ENCODE assay signal across 8 cellular contexts in the genomic region with DNA sequence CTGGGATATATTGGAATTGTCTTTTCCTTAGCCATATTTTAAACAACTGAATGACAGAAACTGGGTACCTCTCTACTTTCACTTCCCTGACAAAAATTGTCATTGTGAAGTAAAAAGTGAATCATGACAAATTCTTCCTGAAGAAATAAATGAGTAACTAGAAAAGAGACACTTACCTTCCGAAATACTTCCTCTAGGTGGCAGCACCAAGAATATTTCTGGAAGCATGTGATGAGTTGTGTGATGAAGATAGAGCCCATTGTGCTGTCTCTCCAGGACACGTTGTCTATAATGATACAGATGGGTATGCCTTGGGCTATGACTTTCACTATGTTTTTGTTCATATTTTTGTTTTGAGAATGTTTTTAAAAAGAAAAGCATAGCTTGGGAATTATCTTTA. TPM values are rescaled to one million over a fixed set of nuclear protein-coding genes. Genes with fewer than 3 reads are reported as not detected.
DNase-seq lines count a peak whose midpoint lies in the region; ATAC-seq and TF ChIP-seq lines count a peak whose summit lies in the region.

No MANE protein-coding gene starts in this region.

- H4K20me1 ChIP-seq in HCT116 (ENCODE audit: insufficient read depth) (no peaks in the 10 kb centered on the region), hepatocyte (ENCODE audit: insufficient read depth, poor library complexity, severe bottlenecking) (no peaks in the 10 kb centered on the region)

- no peak for TF ChIP-seq POLR2A in HCT116 (IDR thresholded peaks at IDR 0.05; ENCODE audit: borderline replicate concordance, extremely low read depth, insufficient read depth, insufficient read length)

- H3K27ac Mint-ChIP-seq in WTC11 (no peak overlapping the region), type B pancreatic cell (no peak overlapping the region)

- TF ChIP-seq CTCF in HCT116 (IDR thresholded peaks at IDR 0.05 in 2 of 3, conservative IDR thresholded peaks at IDR 0.05 in 1 of 3; ENCODE audit: borderline replicate concordance in 1 of 3, insufficient read depth in 1 of 3, low read depth in 2 of 3, low read length in 2 of 3) = peak; percentile 21 to 65 (median 47); a peak in 4 of 6 replicates
- TF ChIP-seq CTCF in LNCaP clone FGC (IDR thresholded peaks at IDR 0.05; ENCODE audit: control insufficient read depth, extremely low read depth, insufficient read depth) = peak; percentile 53
- peak; percentile 31 for TF ChIP-seq CTCF in WTC11 (IDR thresholded peaks at IDR 0.05)
- peak; percentile 52 for TF ChIP-seq CTCF in hepatocyte (IDR thresholded peaks at IDR 0.05; ENCODE audit: poor library complexity)
- TF ChIP-seq CTCF in type B pancreatic cell (conservative IDR thresholded peaks at IDR 0.05) = peak; percentile 67

- H3K4me1 Mint-ChIP-seq in WTC11 (peaks cover 5% of the 10 kb centered on the region), type B pancreatic cell (ENCODE audit: unreplicated experiment) (no peaks in the 10 kb centered on the region)

- no TSS peak for BruUV-seq in HCT116 (replicated peaks; lab: Mats Ljungman, UMichigan)

- intact Hi-C loops in HCT116 (cut with micrococcal nuclease) = loop anchor here (2.0 kb wide), 1 partner anchor 916 kb away; no protein-coding TSS in a partner anchor

- TF ChIP-seq RAD21 in HCT116 (IDR thresholded peaks at IDR 0.05; ENCODE audit: low read depth) = peak; percentile 47

- H3K27me3 Mint-ChIP-seq in WTC11 (ENCODE audit: low read depth) (no peaks in the 10 kb centered on the region; the same call in 1 of the 2 replicates), type B pancreatic cell (no peaks in the 10 kb centered on the region)

- no peaks in the 10 kb centered on the region for H3K79me2 ChIP-seq in HCT116 (ENCODE audit: insufficient read depth, low read length)
- no peaks in the 10 kb centered on the region for H3K79me2 ChIP-seq in hepatocyte

- WGBS in hepatocyte (ENCODE audit: low lambda C conversion rate, missing lambda C conversion rate) = 29% methylated on average over 2 of the region's 2 CpGs

- H3K27ac ChIP-seq in HCT116 (ENCODE audit: low read depth, low read length) (no peak overlapping the region), hepatocyte (no peak overlapping the region)

- POLR2A ChIA-PET in HCT116 (lab: Charles Lee) = no interaction called here
- POLR2A ChIA-PET in WTC11 (lab: Charles Lee) = no interaction called here

- H3K4me1 ChIP-seq in HCT116 (ENCODE audit: control insufficient read depth in 1 of 2, insufficient read depth in 2 of 2, low read length in 2 of 2) (no peaks in the 10 kb centered on the region), hepatocyte (ENCODE audit: insufficient read depth) (no peaks in the 10 kb centered on the region)

- H3K36me3 ChIP-seq in HCT116 (ENCODE audit: control insufficient read depth in 1 of 2, insufficient read depth in 2 of 2, low read length in 2 of 2) (no peaks in the 10 kb centered on the region), hepatocyte (replicated peaks; ENCODE audit: insufficient read depth, low read depth) (no peaks in the 10 kb centered on the region)

- H3K9ac ChIP-seq in HCT116 (ENCODE audit: low read length) = no peak overlapping the region

- H3K36me3 Mint-ChIP-seq in WTC11 (peaks cover 2% of the 10 kb centered on the region; the same call in 1 of the 2 replicates), type B pancreatic cell (peaks cover 19% of the 10 kb centered on the region)

- ATAC-seq in HCT116 (peak; percentile 79), WTC11 (peak; percentile 71)

- RAD21 ChIA-PET in HCT116 (lab: Charles Lee; ENCODE audit: low non-redundant PET in 1 of 2, low total read pairs in 2 of 2, uncharacterized antibody in 2 of 2, unreplicated experiment in 2 of 2) = no interaction called here

- H3K4me3 ChIP-seq in HCT116 (replicated peaks in 1 of 2; ENCODE audit: low read depth in 1 of 2, low read length in 2 of 2) (no peak overlapping the region), LNCaP clone FGC (ENCODE audit: low read depth, low read length) (no peak overlapping the region), hepatocyte (no peak overlapping the region)

- H3K9me3 ChIP-seq in HCT116 (ENCODE audit: control insufficient read depth in 1 of 2, insufficient read depth in 1 of 2, low read depth in 1 of 2, low read length in 2 of 2) = no peaks in the 10 kb centered on the region
- H3K9me3 ChIP-seq in hepatocyte (ENCODE audit: low read depth) = no peaks in the 10 kb centered on the region

- H3K4me3 Mint-ChIP-seq in WTC11 = no peak overlapping the region
- H3K4me3 Mint-ChIP-seq in type B pancreatic cell = no peak overlapping the region

- no peaks in the 10 kb centered on the region for H3K9me2 ChIP-seq in HCT116 (ENCODE audit: insufficient read depth)
- H3K9me2 ChIP-seq in hepatocyte (replicated peaks; ENCODE audit: insufficient read depth) = no peaks in the 10 kb centered on the region

- H3K9me3 Mint-ChIP-seq in WTC11 (peaks cover 26% of the 10 kb centered on the region), type B pancreatic cell (peaks cover 8% of the 10 kb centered on the region)

- CTCF ChIA-PET in HCT116 (lab: Charles Lee) = interaction anchor here (1.8 kb wide), 1 partner anchor 915 kb away, joined by 5 read pairs; no protein-coding TSS in a partner anchor
- CTCF ChIA-PET in WTC11 (lab: Charles Lee) = interaction anchor here (1.0 to 1.5 kb wide), 3 partner anchors 22 to 73 kb away, joined by 3 to 5 read pairs (median 3); no protein-coding TSS in a partner anchor

- no peaks in the 10 kb centered on the region for H3K27me3 ChIP-seq in HCT116 (ENCODE audit: insufficient read depth, low read length)
- no peaks in the 10 kb centered on the region for H3K27me3 ChIP-seq in hepatocyte

- H3K4me2 ChIP-seq in HCT116 (ENCODE audit: low read length) (no peak overlapping the region), hepatocyte (no peak overlapping the region)

- H2AFZ ChIP-seq in HCT116 (ENCODE audit: low read depth, low read length, poor library complexity, severe bottlenecking) (no peak overlapping the region), hepatocyte (no peak overlapping the region)

- DNase-seq in Ammon's horn (ENCODE audit: low spot score) = peak; percentile 19
- peak; percentile 27 for DNase-seq in GM04504 (ENCODE audit: low read depth)
- DNase-seq in HCT116 (ENCODE audit: low read depth, low spot score) = peak; percentile 35
- DNase-seq in LNCaP clone FGC (ENCODE audit: low read depth) = peak; percentile 10
- no peak for DNase-seq in WTC11 (ENCODE audit: low spot score)
- peak; percentile 46 for DNase-seq in hepatocyte (ENCODE audit: low spot score)
- no peak for DNase-seq in type B pancreatic cell (ENCODE audit: extremely low spot score, unreplicated experiment)
- DNase-seq in retina = no peak

TF ChIP-seq in HCT116, 20 proteins besides CTCF, POLR2A, EP300 and RAD21 (continues in another document):
- TF ChIP-seq, protein P1, sequence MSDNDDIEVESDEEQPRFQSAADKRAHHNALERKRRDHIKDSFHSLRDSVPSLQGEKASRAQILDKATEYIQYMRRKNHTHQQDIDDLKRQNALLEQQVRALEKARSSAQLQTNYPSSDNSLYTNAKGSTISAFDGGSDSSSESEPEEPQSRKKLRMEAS (IDR thresholded peaks at IDR 0.05) = 0 out of 2 replicates have a peak, but pooled peaks have one; percentile 30
- TF ChIP-seq ELF1 (IDR thresholded peaks at IDR 0.05; ENCODE audit: borderline replicate concordance, low read depth) = no peak
- no peak for TF ChIP-seq SP1 (IDR thresholded peaks at IDR 0.05; ENCODE audit: low read depth)
- no peak for TF ChIP-seq JUND (IDR thresholded peaks at IDR 0.05)
- 0 out of 2 replicates have a peak, but pooled peaks have one; percentile 12 for TF ChIP-seq CBX3 (IDR thresholded peaks at IDR 0.05; ENCODE audit: low read depth)
- no peak for TF ChIP-seq YY1 (IDR thresholded peaks at IDR 0.05; ENCODE audit: extremely low read depth, insufficient replicate concordance, low read depth, low read length)
- no peak for TF ChIP-seq POLR2AphosphoS5 (IDR thresholded peaks at IDR 0.05; ENCODE audit: low read depth, low read length)
- no peak for TF ChIP-seq ATF3 (IDR thresholded peaks at IDR 0.05)

TF ChIP-seq in WTC11, 78 proteins besides CTCF, POLR2A, EP300 and RAD21 (continues in another document):
- TF ChIP-seq, protein P2, sequence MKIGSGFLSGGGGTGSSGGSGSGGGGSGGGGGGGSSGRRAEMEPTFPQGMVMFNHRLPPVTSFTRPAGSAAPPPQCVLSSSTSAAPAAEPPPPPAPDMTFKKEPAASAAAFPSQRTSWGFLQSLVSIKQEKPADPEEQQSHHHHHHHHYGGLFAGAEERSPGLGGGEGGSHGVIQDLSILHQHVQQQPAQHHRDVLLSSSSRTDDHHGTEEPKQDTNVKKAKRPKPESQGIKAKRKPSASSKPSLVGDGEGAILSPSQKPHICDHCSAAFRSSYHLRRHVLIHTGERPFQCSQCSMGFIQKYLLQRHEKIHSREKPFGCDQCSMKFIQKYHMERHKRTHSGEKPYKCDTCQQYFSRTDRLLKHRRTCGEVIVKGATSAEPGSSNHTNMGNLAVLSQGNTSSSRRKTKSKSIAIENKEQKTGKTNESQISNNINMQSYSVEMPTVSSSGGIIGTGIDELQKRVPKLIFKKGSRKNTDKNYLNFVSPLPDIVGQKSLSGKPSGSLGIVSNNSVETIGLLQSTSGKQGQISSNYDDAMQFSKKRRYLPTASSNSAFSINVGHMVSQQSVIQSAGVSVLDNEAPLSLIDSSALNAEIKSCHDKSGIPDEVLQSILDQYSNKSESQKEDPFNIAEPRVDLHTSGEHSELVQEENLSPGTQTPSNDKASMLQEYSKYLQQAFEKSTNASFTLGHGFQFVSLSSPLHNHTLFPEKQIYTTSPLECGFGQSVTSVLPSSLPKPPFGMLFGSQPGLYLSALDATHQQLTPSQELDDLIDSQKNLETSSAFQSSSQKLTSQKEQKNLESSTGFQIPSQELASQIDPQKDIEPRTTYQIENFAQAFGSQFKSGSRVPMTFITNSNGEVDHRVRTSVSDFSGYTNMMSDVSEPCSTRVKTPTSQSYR (CRISPR knock-in tag; IDR thresholded peaks at IDR 0.05) = no peak
- no peak for TF ChIP-seq SMAD3 (CRISPR knock-in tag; IDR thresholded peaks at IDR 0.05; ENCODE audit: borderline replicate concordance)

RNA-seq across cellular contexts. Expression of gene CASP4, which starts 21.5 kb away (rescaled TPM):
- total RNA-seq in HCT116 (2021; ENCODE audit: unreplicated experiment) = 21.1 TPM
- polyA plus RNA-seq in HCT116 (2012) = 32.7 and 35.7 TPM in 2 replicates
- total RNA-seq in WTC11 (2021) = 0.44 to 0.73 TPM (median 0.69 TPM) in 3 replicates
- 50.9 and 56.1 TPM in 2 replicates for total RNA-seq in hepatocyte
- polyA plus RNA-seq in hepatocyte = 15.8 and 18.8 TPM in 2 replicates
- 18.4 and 50.3 TPM in 2 replicates for total RNA-seq in type B pancreatic cell (ENCODE audit: low replicate concordance)

RNA-seq across cellular contexts. Expression of gene CASP12, which starts 48.6 kb away (rescaled TPM):
- total RNA-seq in HCT116 (2021; ENCODE audit: unreplicated experiment) (not detected), WTC11 (2021) (not detected in 3 replicates), hepatocyte (0.13 and 0.36 TPM in 2 replicates), type B pancreatic cell (ENCODE audit: low replicate concordance) (not detected in 2 replicates)
- not detected in 2 replicates for polyA plus RNA-seq in HCT116 (2012)
- polyA plus RNA-seq in hepatocyte = 0.42 TPM in 1 of 2 replicates, not detected in the other

Comparison
In these comparisons a context has a peak if more than half of its experiments do, and no peak if none do; other contexts are left out.
1. DNase-seq: peak in Ammon's horn (single experiment), GM04504 (single experiment), HCT116 (single experiment), LNCaP clone FGC (single experiment) and hepatocyte (single experiment); none in WTC11 (single experiment), type B pancreatic cell (single experiment) and retina (single experiment).
2. RNA of gene CASP4, which starts 21.5 kb away (total RNA-seq): 50.9 to 56.1 TPM in hepatocyte, 21.1 TPM in HCT116 (single experiment) and 18.4 to 50.3 TPM in type B pancreatic cell; 0.44 to 0.73 TPM in WTC11; every median in the first group is over 10 times any median in the second.
3. Peak in every context shown above with its lines, with median percentiles within 50 percentile points of each other: CTCF ChIP-seq.